13 cellular contexts compared by ENCODE assay signal in genomic region chr6:33697845-33698244, GRCh38. TPM values are rescaled to one million over a fixed set of nuclear protein-coding genes. Genes with fewer than 3 reads are reported as not detected.
DNase-seq lines count a peak whose midpoint lies in the region; ATAC-seq and TF ChIP-seq lines count a peak whose summit lies in the region.
"Had no signal": no experiment of that assay in that cellular context is flagged by ENCODE, and none has a peak within 500 bp of the region (broad histone marks: within the 10 kb centered on the region; RNA-seq: fewer than 3 reads in every experiment).

No MANE protein-coding gene starts in this region.

- no peak overlapping the region for H2AFZ ChIP-seq in GM23338

- H3K4me3 Mint-ChIP-seq in activated CD4-positive, alpha-beta T cell treated with anti-CD3 and anti-CD28 coated beads, Interleukin-2, amount 10 ng/mL, durations not matched to agents 24 days and 14 days: no peak overlapping the region
- no peak overlapping the region; the same call in 2 of the 3 replicates for H3K4me3 Mint-ChIP-seq in GM23338
- no peak overlapping the region for H3K4me3 Mint-ChIP-seq in activated T-helper 2 cell treated with anti-CD3 and anti-CD28 coated beads, Interferon-gamma antibody, Interleukin-2, Interleukin-4, amounts not matched to agents 10 μg/mL and 5 μg/mL and 100 μg/mL, durations not matched to agents 14 hours and 24 hours and 36 hours (ENCODE audit: low read depth)
- peak overlapping the region in 7 of 10 donors; percentile 33 to 78 (median 68) for H3K4me3 Mint-ChIP-seq in naive thymus-derived CD4-positive, alpha-beta T cell

- H3K4me1 Mint-ChIP-seq in activated CD4-positive, alpha-beta T cell treated with anti-CD3 and anti-CD28 coated beads, Interleukin-2, amount 10 ng/mL, durations not matched to agents 24 days and 14 days: peaks cover 54% of the 10 kb centered on the region
- peaks cover 23% of the 10 kb centered on the region for H3K4me1 Mint-ChIP-seq in GM23338
- H3K4me1 Mint-ChIP-seq in activated T-helper 2 cell treated with anti-CD3 and anti-CD28 coated beads, Interferon-gamma antibody, Interleukin-2, Interleukin-4, amounts not matched to agents 10 μg/mL and 5 μg/mL and 100 μg/mL, durations not matched to agents 14 hours and 24 hours and 36 hours (ENCODE audit: low read depth): peaks cover 62% of the 10 kb centered on the region
- peaks cover 32 to 81% (median 70%) of the 10 kb centered on the region in 7 donors for H3K4me1 Mint-ChIP-seq in naive thymus-derived CD4-positive, alpha-beta T cell

- H3K4me2 ChIP-seq in GM23338: no peak overlapping the region

- H3K27me3 ChIP-seq in GM23338 (ENCODE audit: insufficient read depth): no peaks in the 10 kb centered on the region
- H3K27me3 ChIP-seq in naive thymus-derived CD4-positive, alpha-beta T cell (ENCODE audit: control insufficient read depth in 2 of 2, insufficient read depth in 2 of 2, low read length in 2 of 2): no peaks in the 10 kb centered on the region
- H3K27me3 ChIP-seq: colonic mucosa, tibial artery had no signal

- no peak for ATAC-seq in GM23338
- ATAC-seq in naive thymus-derived CD4-positive, alpha-beta T cell: no peak
- no peak for ATAC-seq in HG02610 (IDR thresholded peaks at IDR 0.05; ENCODE audit: unreplicated experiment)
- no peak for ATAC-seq in GM21381 (IDR thresholded peaks at IDR 0.05; ENCODE audit: unreplicated experiment)

- no peak overlapping the region for H3K27ac ChIP-seq in GM23338 (ENCODE audit: low read depth)
- peak overlapping the region; percentile 34 for H3K27ac ChIP-seq in naive thymus-derived CD4-positive, alpha-beta T cell (ENCODE audit: low read depth, low read length)

- no peaks in the 10 kb centered on the region for H3K9me3 ChIP-seq in naive thymus-derived CD4-positive, alpha-beta T cell (ENCODE audit: control insufficient read depth in 2 of 3, low read length in 3 of 3)
- H3K9me3 ChIP-seq: colonic mucosa, tibial artery had no signal

- DNase-seq in activated CD4-positive, alpha-beta T cell treated with anti-CD3 and anti-CD28 coated beads, Interleukin-2, amount 10 ng/mL, durations not matched to agents 24 days and 14 days: no peak
- DNase-seq in activated CD4-positive, alpha-beta T cell treated with anti-CD3 and anti-CD28 coated beads, Interleukin-2, amount 50 U/mL, for 4 hours: no peak
- DNase-seq in GM23338 (ENCODE audit: low spot score) (no peak), lower leg skin (ENCODE audit: low spot score in 2 of 2) (no peak)
- DNase-seq in activated T-helper 2 cell treated with anti-CD3 and anti-CD28 coated beads, Interferon-gamma antibody, Interleukin-2, Interleukin-4, amounts not matched to agents 10 μg/mL and 5 μg/mL and 100 μg/mL, durations not matched to agents 14 hours and 24 hours and 36 hours (ENCODE audit: low spot score): no peak
- no peak for DNase-seq in naive thymus-derived CD4-positive, alpha-beta T cell
- DNase-seq: activated CD4-positive, alpha-beta T cell treated with anti-CD3 and anti-CD28 coated beads for 48 hours; colonic mucosa; DMS53; NCI-H2227 treated with DMSO at 0.1 percent for 48 hours; tibial artery had no signal

- H3K79me2 ChIP-seq in GM23338 (replicated peaks; ENCODE audit: insufficient read depth): 0 out of 2 replicates have a peak, but pooled peaks cover 3% of the 10 kb centered on the region

- peaks cover 47% of the 10 kb centered on the region for H3K36me3 Mint-ChIP-seq in activated CD4-positive, alpha-beta T cell treated with anti-CD3 and anti-CD28 coated beads, Interleukin-2, amount 10 ng/mL, durations not matched to agents 24 days and 14 days (ENCODE audit: low read depth)
- peaks cover 58% of the 10 kb centered on the region for H3K36me3 Mint-ChIP-seq in GM23338 (ENCODE audit: low read depth)
- peaks cover 72% of the 10 kb centered on the region for H3K36me3 Mint-ChIP-seq in activated T-helper 2 cell treated with anti-CD3 and anti-CD28 coated beads, Interferon-gamma antibody, Interleukin-2, Interleukin-4, amounts not matched to agents 10 μg/mL and 5 μg/mL and 100 μg/mL, durations not matched to agents 14 hours and 24 hours and 36 hours (ENCODE audit: low read depth)
- peaks cover 0 to 16% (median 8%) of the 10 kb centered on the region in 5 donors for H3K36me3 Mint-ChIP-seq in naive thymus-derived CD4-positive, alpha-beta T cell

- peak overlapping the region; percentile 87 for H3K27ac Mint-ChIP-seq in activated CD4-positive, alpha-beta T cell treated with anti-CD3 and anti-CD28 coated beads, Interleukin-2, amount 10 ng/mL, durations not matched to agents 24 days and 14 days
- peak overlapping the region; percentile 69; the same call in 1 of the 2 replicates for H3K27ac Mint-ChIP-seq in GM23338
- peak overlapping the region; percentile 91 for H3K27ac Mint-ChIP-seq in activated T-helper 2 cell treated with anti-CD3 and anti-CD28 coated beads, Interferon-gamma antibody, Interleukin-2, Interleukin-4, amounts not matched to agents 10 μg/mL and 5 μg/mL and 100 μg/mL, durations not matched to agents 14 hours and 24 hours and 36 hours
- H3K27ac Mint-ChIP-seq in naive thymus-derived CD4-positive, alpha-beta T cell: peak overlapping the region; percentile 93 to 100 (median 96)

- peaks cover 6% of the 10 kb centered on the region for H4K20me1 ChIP-seq in GM23338 (replicated peaks; ENCODE audit: insufficient read depth)

- peaks cover 10% of the 10 kb centered on the region for H3K36me3 ChIP-seq in GM23338 (ENCODE audit: insufficient read depth)
- peaks cover 0 to 25% (median 6%) of the 10 kb centered on the region in 3 experiments for H3K36me3 ChIP-seq in naive thymus-derived CD4-positive, alpha-beta T cell (ENCODE audit: control insufficient read depth in 2 of 3, insufficient read depth in 3 of 3, low read length in 3 of 3)

- no peak for TF ChIP-seq POLR2A in lower leg skin (IDR thresholded peaks at IDR 0.05)

- H3K4me3 ChIP-seq in GM23338: no peak overlapping the region
- no peak overlapping the region for H3K4me3 ChIP-seq in naive thymus-derived CD4-positive, alpha-beta T cell (ENCODE audit: low read length)
- no peak overlapping the region for H3K4me3 ChIP-seq in lower leg skin (ENCODE audit: low read depth, poor library complexity, severe bottlenecking)
- H3K4me3 ChIP-seq: colonic mucosa, tibial artery had no signal

- 0 out of 2 replicates have a peak, but pooled peaks cover 2% of the 10 kb centered on the region for H3K4me1 ChIP-seq in GM23338 (ENCODE audit: insufficient read depth)
- peaks cover 44 to 64% of the 10 kb centered on the region in 2 donors for H3K4me1 ChIP-seq in naive thymus-derived CD4-positive, alpha-beta T cell (ENCODE audit: control insufficient read depth in 2 of 2, insufficient read depth in 2 of 2, low read length in 2 of 2)
- H3K4me1 ChIP-seq: colonic mucosa had no signal

- POLR2A ChIA-PET in naive thymus-derived CD4-positive, alpha-beta T cell (lab: Charles Lee): interaction anchor here (1.0 to 2.1 kb wide), 7 partner anchors 8 to 106 kb away, joined by 3 to 8 read pairs (median 5); partner anchors contain the start of genes ITPR3 and UQCC2

- TF ChIP-seq CTCF in GM23338 (conservative IDR thresholded peaks at IDR 0.05; ENCODE audit: low read depth in 2 of 2) (no peak), lower leg skin (IDR thresholded peaks at IDR 0.05) (no peak)

- no peaks in the 10 kb centered on the region for H3K9me3 Mint-ChIP-seq in activated CD4-positive, alpha-beta T cell treated with anti-CD3 and anti-CD28 coated beads, Interleukin-2, amount 10 ng/mL, durations not matched to agents 24 days and 14 days
- H3K9me3 Mint-ChIP-seq in GM23338: no peaks in the 10 kb centered on the region
- no peaks in the 10 kb centered on the region for H3K9me3 Mint-ChIP-seq in activated T-helper 2 cell treated with anti-CD3 and anti-CD28 coated beads, Interferon-gamma antibody, Interleukin-2, Interleukin-4, amounts not matched to agents 10 μg/mL and 5 μg/mL and 100 μg/mL, durations not matched to agents 14 hours and 24 hours and 36 hours
- no peaks in the 10 kb centered on the region for H3K9me3 Mint-ChIP-seq in naive thymus-derived CD4-positive, alpha-beta T cell

- 0 out of 2 replicates have a peak, but pooled peaks cover 8% of the 10 kb centered on the region for H3F3A ChIP-seq in GM23338 (replicated peaks; ENCODE audit: low read depth)

- 93 to 99% methylated on average over 10 of the region's 10 CpGs for WGBS in lower leg skin, 2 donors

- no peaks in the 10 kb centered on the region for H3K9me2 ChIP-seq in GM23338 (ENCODE audit: insufficient read depth)

- CTCF ChIA-PET in naive thymus-derived CD4-positive, alpha-beta T cell (lab: Charles Lee): interaction anchor here (1.2 to 2.3 kb wide), 8 partner anchors 13 to 118 kb away, joined by 3 to 13 read pairs (median 4); partner anchors contain the start of genes BAK1 and UQCC2

- no peaks in the 10 kb centered on the region for H3K27me3 Mint-ChIP-seq in activated CD4-positive, alpha-beta T cell treated with anti-CD3 and anti-CD28 coated beads, Interleukin-2, amount 10 ng/mL, durations not matched to agents 24 days and 14 days
- peaks cover 14% of the 10 kb centered on the region for H3K27me3 Mint-ChIP-seq in GM23338 (ENCODE audit: insufficient read depth, low read depth, poor library complexity)
- no peaks in the 10 kb centered on the region for H3K27me3 Mint-ChIP-seq in activated T-helper 2 cell treated with anti-CD3 and anti-CD28 coated beads, Interferon-gamma antibody, Interleukin-2, Interleukin-4, amounts not matched to agents 10 μg/mL and 5 μg/mL and 100 μg/mL, durations not matched to agents 14 hours and 24 hours and 36 hours (ENCODE audit: low read depth)
- H3K27me3 Mint-ChIP-seq in naive thymus-derived CD4-positive, alpha-beta T cell: no peaks in the 10 kb centered on the region

- intact Hi-C loops in activated CD4-positive, alpha-beta T cell treated with anti-CD3 and anti-CD28 coated beads, Interleukin-2, amount 10 ng/mL, durations not matched to agents 24 days and 14 days (cut with micrococcal nuclease): loop anchor here (2.0 to 10.0 kb wide), 2 partner anchors 13 to 243 kb away; partner anchors contain the start of genes UQCC2 and ZBTB9
- intact Hi-C loops in activated T-helper 2 cell treated with anti-CD3 and anti-CD28 coated beads, Interferon-gamma antibody, Interleukin-2, Interleukin-4, amounts not matched to agents 10 μg/mL and 5 μg/mL and 100 μg/mL, durations not matched to agents 14 hours and 24 hours and 36 hours (cut with micrococcal nuclease): loop anchor here (5.0 to 10.0 kb wide), 3 partner anchors 243 to 1501 kb away; partner anchors contain the start of genes CUTA, PHF1 and ZBTB9
- intact Hi-C loops in naive thymus-derived CD4-positive, alpha-beta T cell (cut with micrococcal nuclease): loop anchor here (1.0 to 10.0 kb wide), 3 partner anchors 13 to 273 kb away; partner anchors contain the start of genes UQCC2 (in 2 of the 2) and SYNGAP1 (in 1 of the 2)
- intact Hi-C loops in lower leg skin (cut with DNase I; ENCODE audit: low total_unique reads): no loop called here

RNA-seq across cellular contexts. Expression of gene UQCC2, which starts 13.7 kb away (rescaled TPM):
- 131 and 137 TPM in 2 replicates for total RNA-seq in activated CD4-positive, alpha-beta T cell treated with anti-CD3 and anti-CD28 coated beads, Interleukin-2, amount 10 ng/mL, durations not matched to agents 24 days and 14 days
- 33.9 and 48.9 TPM in 2 replicates for total RNA-seq in GM23338 (2014; rRNA removed; shearing (Covaris generic))
- polyA plus RNA-seq in GM23338 (2016; fragmentation: Nextera tagmentation; extraction: Ambion mirVana): 379 and 450 TPM in 2 replicates
- 136 and 137 TPM in 2 replicates for total RNA-seq in activated T-helper 2 cell treated with anti-CD3 and anti-CD28 coated beads, Interferon-gamma antibody, Interleukin-2, Interleukin-4, amounts not matched to agents 10 μg/mL and 5 μg/mL and 100 μg/mL, durations not matched to agents 14 hours and 24 hours and 36 hours
- total RNA-seq in naive thymus-derived CD4-positive, alpha-beta T cell: 10 to 100 TPM; 15.7 to 79.8 (median 23.0) TPM
- 10 to 100 TPM; 34.1 to 50.0 TPM for polyA plus RNA-seq in naive thymus-derived CD4-positive, alpha-beta T cell
- 10 to 100 TPM in 2 of 4 donors, 1 to 10 TPM in 2; 8.5 to 20.4 (median 10.2) TPM for total RNA-seq in lower leg skin

RNA-seq across cellular contexts. Expression of gene IP6K3, which starts 48.9 kb away (rescaled TPM):
- total RNA-seq in activated CD4-positive, alpha-beta T cell treated with anti-CD3 and anti-CD28 coated beads, Interleukin-2, amount 10 ng/mL, durations not matched to agents 24 days and 14 days: not detected in 2 replicates
- total RNA-seq in GM23338 (2014; rRNA removed; shearing (Covaris generic)): 0.14 TPM in 1 of 2 replicates, not detected in the other
- 0.16 TPM in 2 replicates for polyA plus RNA-seq in GM23338 (2016; fragmentation: Nextera tagmentation; extraction: Ambion mirVana)
- total RNA-seq in activated T-helper 2 cell treated with anti-CD3 and anti-CD28 coated beads, Interferon-gamma antibody, Interleukin-2, Interleukin-4, amounts not matched to agents 10 μg/mL and 5 μg/mL and 100 μg/mL, durations not matched to agents 14 hours and 24 hours and 36 hours: not detected in 2 replicates
- total RNA-seq in naive thymus-derived CD4-positive, alpha-beta T cell: not detected
- polyA plus RNA-seq in naive thymus-derived CD4-positive, alpha-beta T cell: not detected
- total RNA-seq in lower leg skin: under 1 TPM in 1 of 4 donors, not detected in 3; 0.45 TPM

Comparison
In these comparisons a context has a peak if more than half of its experiments do, and no peak if none do; other contexts are left out.
1. H3K4me3 Mint-ChIP-seq: peak in naive thymus-derived CD4-positive, alpha-beta T cell (7 of 10); none in activated CD4-positive, alpha-beta T cell treated with anti-CD3 and anti-CD28 coated beads, Interleukin-2, amount 10 ng/mL, durations not matched to agents 24 days and 14 days (single experiment), GM23338 (single experiment) and activated T-helper 2 cell treated with anti-CD3 and anti-CD28 coated beads, Interferon-gamma antibody, Interleukin-2, Interleukin-4, amounts not matched to agents 10 μg/mL and 5 μg/mL and 100 μg/mL, durations not matched to agents 14 hours and 24 hours and 36 hours (single experiment).
2. Peak in every context shown above with its lines, with median percentiles within 50 percentile points of each other: H3K27ac Mint-ChIP-seq.